In the genomic region with DNA sequence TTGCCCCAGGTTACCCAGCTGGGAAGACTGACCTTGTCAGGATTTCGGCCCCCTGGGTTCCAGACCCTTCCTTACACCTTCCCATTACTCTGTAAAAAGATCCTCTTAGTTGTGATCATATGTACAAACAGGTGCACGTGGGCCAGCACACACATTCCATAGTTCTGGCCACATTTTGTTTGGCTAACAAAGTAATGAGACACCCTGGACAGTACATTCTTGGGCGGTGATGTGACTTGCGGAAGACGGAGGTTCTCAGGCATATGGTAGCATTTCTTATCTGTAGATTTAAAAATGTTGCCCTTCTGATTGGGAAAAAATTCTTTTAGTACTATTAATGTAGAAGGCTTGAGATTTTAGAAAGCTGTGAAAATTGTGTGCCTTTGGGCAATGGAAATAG, we compare ENCODE assay signal across 14 cellular contexts.
DNase-seq lines count a peak whose midpoint lies in the region; ATAC-seq and TF ChIP-seq lines count a peak whose summit lies in the region.
"Had no signal": no experiment of that assay in that cellular context is flagged by ENCODE, and none has a peak within 500 bp of the region (broad histone marks: within the 10 kb centered on the region; RNA-seq: fewer than 3 reads in every experiment).

No MANE protein-coding gene starts in this region.

- no peaks in the 10 kb centered on the region for H3K27me3 ChIP-seq in AG04450 (ENCODE audit: control insufficient read depth, insufficient read depth, low read length)

- in situ Hi-C loops in astrocyte of the cerebellum (cut with HindIII; ENCODE audit: low sequenced_read_pairs), result no loop called here

- POLR2A ChIA-PET in AG04450 (lab: Yijun Ruan, JAX), result interaction anchor here (0.6 to 1.3 kb wide), 2 partner anchors 12 to 59 kb away, joined by 3 to 4 read pairs; no protein-coding TSS in a partner anchor

- H3K4me1 Mint-ChIP-seq in glutamatergic neuron (ENCODE audit: low read depth, unreplicated experiment), result peaks cover 3% of the 10 kb centered on the region
- H3K4me1 Mint-ChIP-seq: activated naive CD8-positive, alpha-beta T cell treated with anti-CD3 and anti-CD28 coated beads, Interleukin-2, amount 50 U/mL, for 24 hours; endodermal cell; stimulated activated naive CD8-positive, alpha-beta T cell treated with anti-CD3 and anti-CD28 coated beads, Interleukin-15, amount 100 ng/mL, for 72 hours had no signal

- TF ChIP-seq CTCF in AG04450 (IDR thresholded peaks at IDR 0.05; ENCODE audit: low read depth, low read length), result no peak
- no peak for TF ChIP-seq CTCF in astrocyte of the cerebellum (IDR thresholded peaks at IDR 0.05; ENCODE audit: low read depth, low read length, missing control alignments)
- TF ChIP-seq CTCF in glutamatergic neuron (IDR thresholded peaks at IDR 0.05; ENCODE audit: partially characterized antibody, unreplicated experiment), result no peak

- H3K9me3 Mint-ChIP-seq in glutamatergic neuron (ENCODE audit: unreplicated experiment), result peaks cover 7% of the 10 kb centered on the region

- peaks cover 9% of the 10 kb centered on the region for H3K36me3 Mint-ChIP-seq in glutamatergic neuron (ENCODE audit: unreplicated experiment)

- H3K27me3 Mint-ChIP-seq in glutamatergic neuron (ENCODE audit: unreplicated experiment), result no peaks in the 10 kb centered on the region
- H3K27me3 Mint-ChIP-seq: activated naive CD8-positive, alpha-beta T cell treated with anti-CD3 and anti-CD28 coated beads, Interleukin-2, amount 50 U/mL, for 24 hours; stimulated activated naive CD8-positive, alpha-beta T cell treated with anti-CD3 and anti-CD28 coated beads, Interleukin-15, amount 100 ng/mL, for 72 hours had no signal

- peak overlapping the region; percentile 67 for H3K27ac ChIP-seq in AG04450 (ENCODE audit: low read depth, low read length)

- CTCF ChIA-PET in AG04450 (lab: Charles Lee), result interaction anchor here (0.6 kb wide), 1 partner anchor 290 kb away, joined by 4 read pairs; no protein-coding TSS in a partner anchor

- ATAC-seq in HG02981 (IDR thresholded peaks at IDR 0.05; ENCODE audit: unreplicated experiment), result no peak
- ATAC-seq: activated naive CD8-positive, alpha-beta T cell treated with anti-CD3 and anti-CD28 coated beads, Interleukin-2, amount 50 U/mL, for 24 hours; stimulated activated naive CD8-positive, alpha-beta T cell treated with anti-CD3 and anti-CD28 coated beads, Interleukin-15, amount 100 ng/mL, for 72 hours had no signal

- H3K4me3 ChIP-seq in AG04450 (ENCODE audit: low read depth, low read length) (no peak overlapping the region), astrocyte of the cerebellum (ENCODE audit: low read depth, low read length) (no peak overlapping the region)

- DNase-seq in AG04450 (ENCODE audit: low read depth, low spot score) (peak; percentile 89), HT1080 (ENCODE audit: low read depth) (peak; percentile 91), astrocyte of the cerebellum (ENCODE audit: low read depth) (peak; percentile 79), kidney tubule cell (ENCODE audit: low spot score) (peak; percentile 87), glutamatergic neuron (no peak)
- no peak for DNase-seq in stimulated activated CD4-positive, alpha-beta T cell treated with anti-CD3 and anti-CD28 coated beads, Interleukin-2, amount 100 ng/mL, for 24 hours
- DNase-seq in activated CD4-positive, alpha-beta T cell treated with anti-CD3 and anti-CD28 coated beads for 1 hour, result no peak
- DNase-seq: activated naive CD8-positive, alpha-beta T cell treated with anti-CD3 and anti-CD28 coated beads, Interleukin-2, amount 50 U/mL, for 24 hours; endodermal cell; kidney; NCI-H1092 treated with DMSO at 0.1 percent for 48 hours; stimulated activated naive CD8-positive, alpha-beta T cell treated with anti-CD3 and anti-CD28 coated beads, Interleukin-15, amount 100 ng/mL, for 72 hours; T-helper 9 cell had no signal

- H3K9me3 ChIP-seq in AG04450 (ENCODE audit: control insufficient read depth, insufficient read depth, low read length), result no peaks in the 10 kb centered on the region

- no peak overlapping the region for H3K27ac Mint-ChIP-seq in glutamatergic neuron (ENCODE audit: unreplicated experiment)
- H3K27ac Mint-ChIP-seq: activated naive CD8-positive, alpha-beta T cell treated with anti-CD3 and anti-CD28 coated beads, Interleukin-2, amount 50 U/mL, for 24 hours; endodermal cell; stimulated activated naive CD8-positive, alpha-beta T cell treated with anti-CD3 and anti-CD28 coated beads, Interleukin-15, amount 100 ng/mL, for 72 hours had no signal

- H3K4me3 Mint-ChIP-seq in glutamatergic neuron (ENCODE audit: unreplicated experiment), result no peak overlapping the region
- H3K4me3 Mint-ChIP-seq: activated naive CD8-positive, alpha-beta T cell treated with anti-CD3 and anti-CD28 coated beads, Interleukin-2, amount 50 U/mL, for 24 hours; endodermal cell; stimulated activated naive CD8-positive, alpha-beta T cell treated with anti-CD3 and anti-CD28 coated beads, Interleukin-15, amount 100 ng/mL, for 72 hours had no signal

Comparison
In these comparisons a context has a peak if more than half of its experiments do, and no peak if none do; other contexts are left out.
1. DNase-seq: peak in AG04450 (single experiment), HT1080 (single experiment), astrocyte of the cerebellum (single experiment) and kidney tubule cell (single experiment); none in stimulated activated CD4-positive, alpha-beta T cell treated with anti-CD3 and anti-CD28 coated beads, Interleukin-2, amount 100 ng/mL, for 24 hours (0 of 2), glutamatergic neuron (single experiment) and activated CD4-positive, alpha-beta T cell treated with anti-CD3 and anti-CD28 coated beads for 1 hour (single experiment).